ENCODE assay signal across 8 cellular contexts in genomic region chr1:110766336-110766647, GRCh38.
"Had no signal": no experiment of that assay in that cellular context is flagged by ENCODE, and none has a peak within 500 bp of the region (broad histone marks: within the 10 kb centered on the region; RNA-seq: fewer than 3 reads in every experiment).

No MANE protein-coding gene starts in this region.

- H3K9me3 ChIP-seq: body of pancreas, colonic mucosa, thyroid gland had no signal

- H3K4me3 Mint-ChIP-seq: activated naive CD4-positive, alpha-beta T cell treated with anti-CD3 and anti-CD28 coated beads for 36 hours; nephron progenitor cell had no signal

- H3K36me3 ChIP-seq: colonic mucosa, thyroid gland had no signal

- H3K27ac Mint-ChIP-seq: activated naive CD4-positive, alpha-beta T cell treated with anti-CD3 and anti-CD28 coated beads for 36 hours; nephron progenitor cell; progenitor cell of endocrine pancreas had no signal

- H3K9me3 Mint-ChIP-seq: activated naive CD4-positive, alpha-beta T cell treated with anti-CD3 and anti-CD28 coated beads for 36 hours; nephron progenitor cell had no signal

- H3K4me1 Mint-ChIP-seq: nephron progenitor cell had no signal

- ATAC-seq: body of pancreas had no signal

- H3K4me3 ChIP-seq: body of pancreas, colonic mucosa, lung, thyroid gland had no signal

- H3K27me3 ChIP-seq: body of pancreas, colonic mucosa, thyroid gland had no signal

- DNase-seq: activated CD4-positive, CD25-positive, alpha-beta regulatory T cell treated with anti-CD3 and anti-CD28 coated beads, Interleukin-2, amount 50 U/mL, for 72 hours had no signal

- H3K27ac ChIP-seq: body of pancreas, colonic mucosa, thyroid gland had no signal

- H3K4me1 ChIP-seq: body of pancreas, colonic mucosa, thyroid gland had no signal
